In genomic region chr6:124870611-124871201, GRCh38 we compare ENCODE assay signal across 8 cellular contexts.
DNase-seq lines count a peak whose midpoint lies in the region; ATAC-seq and TF ChIP-seq lines count a peak whose summit lies in the region.

No MANE protein-coding gene starts in this region.

- H3K9me3 ChIP-seq in CD4-positive, alpha-beta T cell (ENCODE audit: control insufficient read depth, low read length), result no peaks in the 10 kb centered on the region

- POLR2A ChIA-PET in CD4-positive, alpha-beta T cell (lab: Charles Lee), result interaction anchor here (1.1 kb wide), 1 partner anchor 196 kb away, joined by 3 read pairs; no protein-coding TSS in a partner anchor

- no peaks in the 10 kb centered on the region for H3K4me1 Mint-ChIP-seq in CD4-positive, alpha-beta T cell (ENCODE audit: low read depth)
- H3K4me1 Mint-ChIP-seq in mesothelial cell of epicardium, result peaks cover 10% of the 10 kb centered on the region
- no peaks in the 10 kb centered on the region for H3K4me1 Mint-ChIP-seq in stimulated activated naive CD8-positive, alpha-beta T cell treated with anti-CD3 and anti-CD28 coated beads, Interleukin-15, amount 100 ng/mL, for 72 hours

- no peaks in the 10 kb centered on the region for H3K27me3 ChIP-seq in CD4-positive, alpha-beta T cell (ENCODE audit: control insufficient read depth, insufficient read depth, low read length)
- H3K27me3 ChIP-seq in brain microvascular endothelial cell (replicated peaks), result no peaks in the 10 kb centered on the region

- no peak for ATAC-seq in CD4-positive, alpha-beta T cell (ENCODE audit: poor library complexity)
- no peak for ATAC-seq in stimulated activated naive CD8-positive, alpha-beta T cell treated with anti-CD3 and anti-CD28 coated beads, Interleukin-15, amount 100 ng/mL, for 72 hours
- no peak for ATAC-seq in HG02970 (IDR thresholded peaks at IDR 0.05; ENCODE audit: low FRiP score, unreplicated experiment)

- DNase-seq in CD4-positive, alpha-beta T cell, result no peak
- DNase-seq in LoVo (ENCODE audit: low spot score) (peak; percentile 46), brain microvascular endothelial cell (peak; percentile 30), mesothelial cell of epicardium (ENCODE audit: low spot score in 2 of 2, unreplicated experiment in 2 of 2) (no peak), T1000 (lab: John Stamatoyannopoulos, UW) (no peak)
- no peak for DNase-seq in stimulated activated naive CD8-positive, alpha-beta T cell treated with anti-CD3 and anti-CD28 coated beads, Interleukin-15, amount 100 ng/mL, for 72 hours
- DNase-seq in activated CD4-positive, alpha-beta T cell treated with anti-CD3 and anti-CD28 coated beads for 48 hours, result no peak

- no peak overlapping the region for H3K4me3 Mint-ChIP-seq in CD4-positive, alpha-beta T cell
- H3K4me3 Mint-ChIP-seq in mesothelial cell of epicardium, result no peak overlapping the region
- H3K4me3 Mint-ChIP-seq in stimulated activated naive CD8-positive, alpha-beta T cell treated with anti-CD3 and anti-CD28 coated beads, Interleukin-15, amount 100 ng/mL, for 72 hours, result no peak overlapping the region

- peak; percentile 65 for TF ChIP-seq CTCF in CD4-positive, alpha-beta T cell (IDR thresholded peaks at IDR 0.05)
- peak; percentile 65 for TF ChIP-seq CTCF in brain microvascular endothelial cell (IDR thresholded peaks at IDR 0.05; ENCODE audit: low read depth, low read length, missing control alignments)
- peak; percentile 47 for TF ChIP-seq CTCF in mesothelial cell of epicardium (IDR thresholded peaks at IDR 0.05; ENCODE audit: unreplicated experiment)

- peaks cover 8% of the 10 kb centered on the region for H3K27me3 Mint-ChIP-seq in CD4-positive, alpha-beta T cell
- H3K27me3 Mint-ChIP-seq in mesothelial cell of epicardium (ENCODE audit: low read depth), result no peaks in the 10 kb centered on the region
- peaks cover 15% of the 10 kb centered on the region for H3K27me3 Mint-ChIP-seq in stimulated activated naive CD8-positive, alpha-beta T cell treated with anti-CD3 and anti-CD28 coated beads, Interleukin-15, amount 100 ng/mL, for 72 hours

- CTCF ChIA-PET in CD4-positive, alpha-beta T cell (lab: Charles Lee), result no interaction called here

- H3K36me3 Mint-ChIP-seq in CD4-positive, alpha-beta T cell (ENCODE audit: low read depth), result no peaks in the 10 kb centered on the region
- no peaks in the 10 kb centered on the region for H3K36me3 Mint-ChIP-seq in mesothelial cell of epicardium

- no peak overlapping the region for H3K27ac ChIP-seq in CD4-positive, alpha-beta T cell (ENCODE audit: low read depth, low read length)
- H3K27ac ChIP-seq in brain microvascular endothelial cell, result peak overlapping the region; percentile 32

- no peaks in the 10 kb centered on the region for H3K36me3 ChIP-seq in brain microvascular endothelial cell (replicated peaks)

- no peak overlapping the region for H3K4me3 ChIP-seq in brain microvascular endothelial cell (ENCODE audit: low read depth, low read length)

- intact Hi-C loops in CD4-positive, alpha-beta T cell (cut with DNase I, micrococcal nuclease), result loop anchor here (1.0 to 2.0 kb wide), 2 partner anchors 242 to 244 kb away; no protein-coding TSS in a partner anchor

- no peaks in the 10 kb centered on the region for H3K9me3 Mint-ChIP-seq in CD4-positive, alpha-beta T cell
- peaks cover 2% of the 10 kb centered on the region for H3K9me3 Mint-ChIP-seq in mesothelial cell of epicardium
- no peaks in the 10 kb centered on the region for H3K9me3 Mint-ChIP-seq in stimulated activated naive CD8-positive, alpha-beta T cell treated with anti-CD3 and anti-CD28 coated beads, Interleukin-15, amount 100 ng/mL, for 72 hours

- in situ Hi-C loops in brain microvascular endothelial cell (cut with HindIII; ENCODE audit: low pct_ligation_motif_present, low sequenced_read_pairs), result loop anchor here (10.0 kb wide), 1 partner anchor 244 kb away; no protein-coding TSS in a partner anchor

- no peak overlapping the region for H3K27ac Mint-ChIP-seq in CD4-positive, alpha-beta T cell
- H3K27ac Mint-ChIP-seq in mesothelial cell of epicardium, result no peak overlapping the region
- H3K27ac Mint-ChIP-seq in stimulated activated naive CD8-positive, alpha-beta T cell treated with anti-CD3 and anti-CD28 coated beads, Interleukin-15, amount 100 ng/mL, for 72 hours, result no peak overlapping the region

Comparison
In these comparisons a context has a peak if more than half of its experiments do, and no peak if none do; other contexts are left out.
1. DNase-seq: peak in LoVo (single experiment) and brain microvascular endothelial cell (single experiment); none in CD4-positive, alpha-beta T cell (0 of 10), mesothelial cell of epicardium (0 of 2), stimulated activated naive CD8-positive, alpha-beta T cell treated with anti-CD3 and anti-CD28 coated beads, Interleukin-15, amount 100 ng/mL, for 72 hours (0 of 2), activated CD4-positive, alpha-beta T cell treated with anti-CD3 and anti-CD28 coated beads for 48 hours (single experiment) and T1000 (single experiment).
2. Peak in every context shown above with its lines, with median percentiles within 50 percentile points of each other: CTCF ChIP-seq.